8 cellular contexts compared by ENCODE assay signal in genomic region chr5:138641547-138642298, GRCh38.
DNase-seq lines count a peak whose midpoint lies in the region; ATAC-seq and TF ChIP-seq lines count a peak whose summit lies in the region.

No MANE protein-coding gene starts in this region.

- no peak for TF ChIP-seq POLR2A in testis (IDR thresholded peaks at IDR 0.05)

- H3K27me3 ChIP-seq in Panc1 (ENCODE audit: control insufficient read depth, insufficient read depth, low read length), result peaks cover 2% of the 10 kb centered on the region; the same call in 1 of the 2 replicates
- H3K27me3 ChIP-seq in testis, result no peaks in the 10 kb centered on the region

- H3K4me3 ChIP-seq in HFF-Myc (replicated peaks; ENCODE audit: low read depth, low read length) (no peak overlapping the region), Panc1 (ENCODE audit: low read depth in 2 of 2, low read length in 2 of 2) (no peak overlapping the region), foreskin fibroblast (ENCODE audit: low read depth in 1 of 2, low read length in 2 of 2) (no peak overlapping the region), testis (no peak overlapping the region)

- H3K9me3 ChIP-seq in Panc1 (ENCODE audit: control insufficient read depth, insufficient read depth, low read depth, low read length), result no peaks in the 10 kb centered on the region
- H3K9me3 ChIP-seq in testis, result no peaks in the 10 kb centered on the region

- BruUV-seq in Panc1 (replicated peaks; lab: Mats Ljungman, UMichigan), result no TSS peak

- CTCF ChIA-PET in Panc1 (lab: Charles Lee), result interaction anchor here (0.5 kb wide), 1 partner anchor 140 kb away, joined by 8 read pairs; no protein-coding TSS in a partner anchor

- peak; percentile 82 for ATAC-seq in Panc1
- no peak for ATAC-seq in HG03520 (IDR thresholded peaks at IDR 0.05; ENCODE audit: unreplicated experiment)

- POLR2A ChIA-PET in Panc1 (lab: Charles Lee), result no interaction called here

- H3K36me3 ChIP-seq in Panc1 (ENCODE audit: control insufficient read depth, insufficient read depth, low read length) (no peaks in the 10 kb centered on the region), testis (ENCODE audit: low read depth, missing control alignments) (no peaks in the 10 kb centered on the region)

- H3K4me1 ChIP-seq in Panc1 (ENCODE audit: control insufficient read depth, insufficient read depth, low read length) (no peaks in the 10 kb centered on the region), testis (no peaks in the 10 kb centered on the region)

- intact Hi-C loops in Panc1 (cut with micrococcal nuclease; ENCODE audit: unreplicated experiment) (loop anchor here (10.0 kb wide), 2 partner anchors 103 to 623 kb away; no protein-coding TSS in a partner anchor), testis (cut with DNase I; ENCODE audit: low total_unique reads) (no loop called here)

- WGBS in testis, 2 donors, result 61 to 71% methylated on average over 15 to 18 of the region's 18 CpGs

- DNase-seq in C1 segment of cervical spinal cord (lab: John Stamatoyannopoulos, UW), result peak in 9 of 14 donors; percentile 7 to 65 (median 41)
- DNase-seq in HFF-Myc (ENCODE audit: extremely low read depth, low read depth), result no peak
- peak; percentile 27 for DNase-seq in Panc1 (ENCODE audit: low read depth, low spot score)
- DNase-seq in activated T-helper 1 cell treated with Interleukin-2 at 50 U/mL for 16 hours (ENCODE audit: low read depth), result peak; percentile 29
- peak; percentile 32 to 81 for DNase-seq in foreskin fibroblast
- DNase-seq in nucleus accumbens (lab: John Stamatoyannopoulos, UW), result peak in 42 of 56 donors; percentile 17 to 86 (median 51)
- peak; percentile 77 for DNase-seq in testis

- no peak overlapping the region for H3K27ac ChIP-seq in Panc1 (ENCODE audit: low read length)
- no peak overlapping the region for H3K27ac ChIP-seq in testis

- TF ChIP-seq CTCF in HFF-Myc (IDR thresholded peaks at IDR 0.05; ENCODE audit: low read depth, low read length, missing control alignments) (peak; percentile 82), Panc1 (IDR thresholded peaks at IDR 0.05) (peak; percentile 93), foreskin fibroblast (IDR thresholded peaks at IDR 0.05; ENCODE audit: low read depth, low read length) (peak; percentile 77), testis (IDR thresholded peaks at IDR 0.05) (peak; percentile 50 to 74 (median 64))

- in situ Hi-C loops in Panc1 (cut with HindIII; ENCODE audit: low pct_unique_long_range_greater_than_20kb, low sequenced_read_pairs), result no loop called here
